Comparison of ENCODE assay signal across 18 cellular contexts in the genomic region with DNA sequence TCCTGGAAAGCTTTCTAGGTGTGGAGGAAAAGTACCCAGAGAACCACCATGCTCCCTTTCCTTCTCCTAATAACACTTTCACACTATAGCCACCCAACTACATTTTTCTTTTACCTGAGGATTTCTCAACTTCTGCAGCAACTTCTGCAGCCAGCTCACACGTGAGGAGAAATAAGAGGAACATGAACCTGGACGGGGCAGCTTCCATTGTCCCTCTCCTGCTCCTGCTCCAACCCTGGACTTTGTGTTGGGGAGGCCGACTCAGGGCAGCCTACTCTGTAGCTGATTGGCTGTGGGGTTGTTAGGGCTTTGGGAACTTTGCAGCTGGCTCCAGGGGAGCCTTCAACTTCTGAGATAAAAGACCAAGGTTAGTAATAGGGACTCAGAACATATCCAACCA. TPM values are rescaled to one million over a fixed set of nuclear protein-coding genes. Genes with fewer than 3 reads are reported as not detected.
DNase-seq lines count a peak whose midpoint lies in the region; ATAC-seq and TF ChIP-seq lines count a peak whose summit lies in the region.
"Had no signal": no experiment of that assay in that cellular context is flagged by ENCODE, and none has a peak within 500 bp of the region (broad histone marks: within the 10 kb centered on the region; RNA-seq: fewer than 3 reads in every experiment).

TSS of gene ERP27 (minus strand) at position 237 of the 400 bp plus-strand sequence. CDS start at position 208, 29 bp downstream.

- H3K27me3 Mint-ChIP-seq in stimulated activated naive CD8-positive, alpha-beta T cell treated with anti-CD3 and anti-CD28 coated beads, Interleukin-15, Interleukin-2, amounts not matched to agents 100 ng/mL and 50 ng/mL, for 24 hours: no peaks in the 10 kb centered on the region
- H3K27me3 Mint-ChIP-seq in naive B cell: no peaks in the 10 kb centered on the region

- ATAC-seq in stimulated activated naive CD8-positive, alpha-beta T cell treated with anti-CD3 and anti-CD28 coated beads, Interleukin-15, Interleukin-2, amounts not matched to agents 100 U/mL and 50 U/mL, for 24 hours: no peak
- ATAC-seq in activated naive CD4-positive, alpha-beta T cell treated with anti-CD3 and anti-CD28 coated beads, Interleukin-2, amount 50 U/mL, for 72 hours: no peak
- ATAC-seq in naive B cell (ENCODE audit: low read depth in 2 of 2): no peak
- ATAC-seq: activated CD4-positive, CD25-positive, alpha-beta regulatory T cell treated with anti-CD3 and anti-CD28 coated beads, Interleukin-2, amount 50 U/mL, for 24 hours had no signal

- DNase-seq in stimulated activated naive CD8-positive, alpha-beta T cell treated with anti-CD3 and anti-CD28 coated beads, Interleukin-15, Interleukin-2, amounts not matched to agents 100 U/mL and 50 U/mL, for 24 hours: no peak
- no peak for DNase-seq in activated naive CD4-positive, alpha-beta T cell treated with anti-CD3 and anti-CD28 coated beads, Interleukin-2, amount 50 U/mL, for 72 hours (ENCODE audit: low spot score in 2 of 2)
- DNase-seq in naive B cell (no peak), occipital lobe (lab: John Stamatoyannopoulos, UW) (no peak), GM10266 (ENCODE audit: extremely low spot score) (no peak), NCI-H1105 treated with DMSO at 0.1 percent for 48 hours (lab: John Stamatoyannopoulos, UW) (no peak), GDM1 (lab: John Stamatoyannopoulos, UW) (no peak)
- DNase-seq: left ventricle myocardium inferior; NCI-H2081; Peyer's patch; retina; stimulated activated CD4-positive, alpha-beta T cell treated with anti-CD3 and anti-CD28 coated beads, Interleukin-1b, Interleukin-23, amount 100 ng/mL, for 48 hours had no signal

- peaks cover 44% of the 10 kb centered on the region for H3K4me1 Mint-ChIP-seq in stimulated activated naive CD8-positive, alpha-beta T cell treated with anti-CD3 and anti-CD28 coated beads, Interleukin-15, Interleukin-2, amounts not matched to agents 100 ng/mL and 50 ng/mL, for 24 hours (ENCODE audit: low read depth)
- peaks cover 24 to 34% (median 33%) of the 10 kb centered on the region in 3 donors for H3K4me1 Mint-ChIP-seq in naive B cell

- peak within 1 kb of the TSS; percentile 55 for H3K27ac Mint-ChIP-seq in stimulated activated naive CD8-positive, alpha-beta T cell treated with anti-CD3 and anti-CD28 coated beads, Interleukin-15, Interleukin-2, amounts not matched to agents 100 ng/mL and 50 ng/mL, for 24 hours
- H3K27ac Mint-ChIP-seq in activated naive CD4-positive, alpha-beta T cell treated with anti-CD3 and anti-CD28 coated beads, Interleukin-2, amount 50 U/mL, for 72 hours: peak within 1 kb of the TSS; percentile 45 to 93
- H3K27ac Mint-ChIP-seq in naive B cell: peak within 1 kb of the TSS; percentile 87 to 97 (median 92)

- H3K36me3 Mint-ChIP-seq in stimulated activated naive CD8-positive, alpha-beta T cell treated with anti-CD3 and anti-CD28 coated beads, Interleukin-15, Interleukin-2, amounts not matched to agents 100 ng/mL and 50 ng/mL, for 24 hours (ENCODE audit: low read depth): peaks cover 69% of the 10 kb centered on the region
- H3K36me3 Mint-ChIP-seq in activated naive CD4-positive, alpha-beta T cell treated with anti-CD3 and anti-CD28 coated beads, Interleukin-2, amount 50 U/mL, for 72 hours: peaks cover 32 to 70% of the 10 kb centered on the region in 2 donors
- H3K36me3 Mint-ChIP-seq in naive B cell: peaks cover 37 to 57% of the 10 kb centered on the region in 2 donors

- TF ChIP-seq CTCF in GM10266 (IDR thresholded peaks at IDR 0.05; ENCODE audit: control insufficient read depth, insufficient read depth, low read depth, missing control alignments): no peak

- no peaks in the 10 kb centered on the region for H3K9me3 Mint-ChIP-seq in stimulated activated naive CD8-positive, alpha-beta T cell treated with anti-CD3 and anti-CD28 coated beads, Interleukin-15, Interleukin-2, amounts not matched to agents 100 ng/mL and 50 ng/mL, for 24 hours
- peaks cover 0 to 8% of the 10 kb centered on the region in 2 donors for H3K9me3 Mint-ChIP-seq in activated naive CD4-positive, alpha-beta T cell treated with anti-CD3 and anti-CD28 coated beads, Interleukin-2, amount 50 U/mL, for 72 hours
- peaks cover 0 to 8% (median 5%) of the 10 kb centered on the region in 7 donors for H3K9me3 Mint-ChIP-seq in naive B cell

- H3K4me3 Mint-ChIP-seq in stimulated activated naive CD8-positive, alpha-beta T cell treated with anti-CD3 and anti-CD28 coated beads, Interleukin-15, Interleukin-2, amounts not matched to agents 100 ng/mL and 50 ng/mL, for 24 hours: no peak within 1 kb of the TSS
- H3K4me3 Mint-ChIP-seq in naive B cell: peak within 1 kb of the TSS in 6 of 8 donors; percentile 7 to 73 (median 47)
- H3K4me3 Mint-ChIP-seq: nephron had no signal

RNA-seq across cellular contexts. Expression of gene ERP27, which starts in this region (rescaled TPM):
- total RNA-seq in activated naive CD4-positive, alpha-beta T cell treated with anti-CD3 and anti-CD28 coated beads, Interleukin-2, amount 50 U/mL, for 72 hours: 1 to 10 TPM; 1.5 to 5.0 TPM
- 1 to 10 TPM; 2.4 to 4.8 (median 2.7) TPM for polyA plus RNA-seq in naive B cell (ENCODE audit: low read depth in 6 of 6)
- not detected for total RNA-seq in occipital lobe
- total RNA-seq: bronchial epithelial cell, H7, tibial nerve had no signal
